23 cellular contexts compared by ENCODE assay signal in the genomic region with DNA sequence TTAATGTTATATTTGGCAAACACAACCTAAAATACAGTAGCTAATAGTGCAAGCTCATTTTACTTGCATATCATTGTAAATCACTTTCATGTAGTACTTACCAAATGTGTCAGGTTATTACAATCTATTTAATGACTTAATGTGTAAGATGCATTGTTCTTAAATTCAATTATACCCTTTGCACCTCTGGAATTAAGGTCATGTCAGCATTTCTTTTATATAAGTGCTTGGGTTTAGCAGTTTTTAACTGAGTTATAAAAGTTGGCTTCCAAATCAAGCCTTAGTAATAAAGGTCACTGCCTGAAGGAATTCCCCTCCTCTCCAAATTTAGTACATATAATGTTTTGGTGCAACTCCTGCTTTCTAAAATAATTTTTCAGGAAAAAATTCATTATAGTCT. TPM values are rescaled to one million over a fixed set of nuclear protein-coding genes. Genes with fewer than 3 reads are reported as not detected.
DNase-seq lines count a peak whose midpoint lies in the region; ATAC-seq, FAIRE-seq and TF ChIP-seq lines count a peak whose summit lies in the region.
"Had no signal": no experiment of that assay in that cellular context is flagged by ENCODE, and none has a peak within 500 bp of the region (broad histone marks: within the 10 kb centered on the region; RNA-seq: fewer than 3 reads in every experiment).

No MANE protein-coding gene starts in this region.

- no TSS peak for BruUV-seq in IMR-90 (replicated peaks; lab: Mats Ljungman, UMichigan)
- no TSS peak for BruUV-seq in K562 (replicated peaks; lab: Mats Ljungman, UMichigan)

- H3K4me1 ChIP-seq in A549 (no peaks in the 10 kb centered on the region), IMR-90 (ENCODE audit: control insufficient read depth, insufficient read depth, low read length) (no peaks in the 10 kb centered on the region), K562 (replicated peaks in 1 of 2; ENCODE audit: control insufficient read depth in 2 of 2, insufficient read depth in 2 of 2, low read length in 2 of 2) (no peaks in the 10 kb centered on the region)
- H3K4me1 ChIP-seq: BLaER1 treated with 17β-estradiol and CSF1 and Interleukin-3, amounts not matched to agents 10 nM and 100 nM; Caco-2 had no signal

- DNase-seq in A549 (ENCODE audit: low read depth in 1 of 2, low spot score in 1 of 2) (no peak), IMR-90 (no peak), K562 (ENCODE audit: extremely low read depth in 1 of 4, low spot score in 3 of 4) (no peak), HFFc6 (no peak), MV-4-11 (lab: John Stamatoyannopoulos, UW) (no peak)
- DNase-seq: 8988T; AML-193; Caco-2; Calu3; CD4-positive, alpha-beta T cell; CD8-positive, alpha-beta T cell; DMS79 treated with DMSO at 0.1 percent for 48 hours; GF-D8 had no signal

- no peak overlapping the region for H3K14ac ChIP-seq in IMR-90 (replicated peaks; ENCODE audit: low read depth, low read length)

- no peak overlapping the region for H3K4me3 ChIP-seq in A549
- no peak overlapping the region for H3K4me3 ChIP-seq in IMR-90 (ENCODE audit: insufficient read depth, low read depth, low read length)
- H3K4me3 ChIP-seq in K562: no peak overlapping the region
- H3K4me3 ChIP-seq: BLaER1 treated with 17β-estradiol and CSF1 and Interleukin-3, amounts not matched to agents 10 nM and 100 nM had no signal

- no peak for ATAC-seq in A549
- ATAC-seq in IMR-90 (ENCODE audit: low read depth): no peak
- no peak for ATAC-seq in K562
- ATAC-seq in HG02678 (IDR thresholded peaks at IDR 0.05; ENCODE audit: unreplicated experiment): no peak
- ATAC-seq: CD8-positive, alpha-beta T cell had no signal

- TF ChIP-seq CTCF in A549 (IDR thresholded peaks at IDR 0.05) (no peak), IMR-90 (conservative IDR thresholded peaks at IDR 0.05; ENCODE audit: low read depth, low read length) (no peak), K562 (IDR thresholded peaks at IDR 0.05 in 2 of 3, conservative IDR thresholded peaks at IDR 0.05 in 1 of 3; ENCODE audit: insufficient read depth in 2 of 3, low read depth in 1 of 3, low read length in 3 of 3) (no peak), HFFc6 (IDR thresholded peaks at IDR 0.05) (no peak)

- dilution Hi-C loops in IMR-90 (cut with HindIII; ENCODE audit: low sequenced_read_pairs, unreplicated experiment): no loop called here

- in situ Hi-C loops in IMR-90 (cut with MboI; ENCODE audit: low sequenced_read_pairs) (no loop called here), K562 (cut with MboI) (no loop called here)

- CTCF ChIA-PET in A549 (lab: Yijun Ruan, JAX) (interaction anchor here (1.3 to 2.5 kb wide), 2 partner anchors 13 to 18 kb away, joined by 6 to 11 read pairs; no protein-coding TSS in a partner anchor), IMR-90 (lab: Yijun Ruan, JAX) (interaction anchor here (0.6 to 0.9 kb wide), 2 partner anchors 14 to 85 kb away, joined by 4 to 5 read pairs; no protein-coding TSS in a partner anchor), K562 (lab: Yijun Ruan, JAX; ENCODE audit: low intra/inter-chr PET ratio) (no interaction called here)

- no peak overlapping the region for H4K8ac ChIP-seq in IMR-90 (ENCODE audit: low read depth in 2 of 2, low read length in 2 of 2)

- H3K27me3 Mint-ChIP-seq in HFFc6 (ENCODE audit: insufficient read depth): peaks cover 6% of the 10 kb centered on the region; the same call in 1 of the 2 replicates

- H3K9me3 Mint-ChIP-seq in HFFc6: no peaks in the 10 kb centered on the region
- H3K9me3 Mint-ChIP-seq: CD4-positive, alpha-beta T cell; CD8-positive, alpha-beta T cell had no signal

- H3K36me3 Mint-ChIP-seq in HFFc6 (ENCODE audit: low read depth): no peaks in the 10 kb centered on the region
- H3K36me3 Mint-ChIP-seq: CD8-positive, alpha-beta T cell had no signal

- H4K91ac ChIP-seq in IMR-90 (ENCODE audit: insufficient read depth, low read depth, low read length): no peak overlapping the region

- no peak overlapping the region for H2AK5ac ChIP-seq in IMR-90 (ENCODE audit: low read depth, low read length)

- H3K9me3 ChIP-seq in A549 (no peaks in the 10 kb centered on the region), IMR-90 (ENCODE audit: control insufficient read depth, insufficient read depth, low read length) (no peaks in the 10 kb centered on the region), K562 (replicated peaks; ENCODE audit: control insufficient read depth, insufficient read depth, low read depth, low read length) (no peaks in the 10 kb centered on the region)
- H3K9me3 ChIP-seq: BLaER1 treated with 17β-estradiol and CSF1 and Interleukin-3, amounts not matched to agents 10 nM and 100 nM; Caco-2 had no signal

- H3K27ac Mint-ChIP-seq in HFFc6: no peak overlapping the region
- H3K27ac Mint-ChIP-seq: B cell; CD4-positive, alpha-beta T cell; CD8-positive, alpha-beta T cell had no signal

- no peak overlapping the region for H4K5ac ChIP-seq in IMR-90 (ENCODE audit: low read depth, low read length)

- no peak for TF ChIP-seq POLR2A in A549 (IDR thresholded peaks at IDR 0.05; ENCODE audit: low read length)
- TF ChIP-seq POLR2A in IMR-90 (IDR thresholded peaks at IDR 0.05; ENCODE audit: low read depth, low read length): no peak
- no peak for TF ChIP-seq POLR2A in K562 (conservative IDR thresholded peaks at IDR 0.05)

- FAIRE-seq in A549 (lab: Jason Lieb, UNC) (no peak), K562 (lab: Jason Lieb, UNC) (no peak)
- FAIRE-seq: A204.1, D721Med, G401.6, GM12892, GM18507 had no signal

- no peak overlapping the region for H2BK20ac ChIP-seq in IMR-90 (ENCODE audit: low read depth, low read length)

- no peak overlapping the region for H2BK15ac ChIP-seq in IMR-90 (ENCODE audit: low read depth, low read length)

- TF ChIP-seq EP300 in A549 (IDR thresholded peaks at IDR 0.05) (no peak), K562 (IDR thresholded peaks at IDR 0.05; ENCODE audit: low read length) (no peak)

- H2BK120ac ChIP-seq in IMR-90 (ENCODE audit: low read depth, low read length): no peak overlapping the region

- H3K4me3 Mint-ChIP-seq in HFFc6: no peak overlapping the region
- H3K4me3 Mint-ChIP-seq: B cell; CD4-positive, alpha-beta T cell; CD8-positive, alpha-beta T cell had no signal

- H3K18ac ChIP-seq in IMR-90 (ENCODE audit: low read depth, low read length): no peak overlapping the region

- TF ChIP-seq RAD21 in A549 (conservative IDR thresholded peaks at IDR 0.05 in 1 of 2, IDR thresholded peaks at IDR 0.05 in 1 of 2) (no peak), IMR-90 (IDR thresholded peaks at IDR 0.05; ENCODE audit: low read length) (no peak), K562 (CRISPR knock-in tag; conservative IDR thresholded peaks at IDR 0.05 in 1 of 2, IDR thresholded peaks at IDR 0.05 in 1 of 2) (no peak)

- H3K79me1 ChIP-seq in IMR-90 (ENCODE audit: low read depth in 1 of 2, low read length in 2 of 2): no peaks in the 10 kb centered on the region

- H3K9me1 ChIP-seq in IMR-90 (ENCODE audit: insufficient read depth, low read length): no peaks in the 10 kb centered on the region
- no peaks in the 10 kb centered on the region for H3K9me1 ChIP-seq in K562 (ENCODE audit: control insufficient read depth, insufficient read depth, low read length)

- no peak overlapping the region for H3K23ac ChIP-seq in IMR-90 (ENCODE audit: low read depth, low read length)

- H4K20me1 ChIP-seq in IMR-90 (ENCODE audit: insufficient read depth, low read length) (no peaks in the 10 kb centered on the region), K562 (replicated peaks; ENCODE audit: control insufficient read depth, insufficient read depth, low read length) (no peaks in the 10 kb centered on the region)
- H4K20me1 ChIP-seq: BLaER1 treated with 17β-estradiol and CSF1 and Interleukin-3, amounts not matched to agents 10 nM and 100 nM had no signal

- H2AFZ ChIP-seq in IMR-90 (replicated peaks; ENCODE audit: low read length, poor library complexity) (no peak overlapping the region), K562 (ENCODE audit: low read depth, low read length) (no peak overlapping the region)

- no peaks in the 10 kb centered on the region for H3K79me2 ChIP-seq in K562 (ENCODE audit: control insufficient read depth, insufficient read depth, low read length)

- H2BK5ac ChIP-seq in IMR-90 (ENCODE audit: low read depth, low read length, poor library complexity, severe bottlenecking): no peak overlapping the region

- H3K27me3 ChIP-seq in IMR-90 (ENCODE audit: control insufficient read depth, insufficient read depth, low read length): no peaks in the 10 kb centered on the region
- no peaks in the 10 kb centered on the region for H3K27me3 ChIP-seq in K562 (ENCODE audit: control insufficient read depth in 2 of 2, insufficient read depth in 2 of 2, low read length in 2 of 2)
- H3K27me3 ChIP-seq: BLaER1 treated with 17β-estradiol and CSF1 and Interleukin-3, amounts not matched to agents 10 nM and 100 nM had no signal

- H3K4me2 ChIP-seq in A549 (no peak overlapping the region), IMR-90 (ENCODE audit: low read depth, low read length) (no peak overlapping the region), K562 (ENCODE audit: insufficient read depth, low read length) (no peak overlapping the region)
- H3K4me2 ChIP-seq: BLaER1 treated with 17β-estradiol and CSF1 and Interleukin-3, amounts not matched to agents 10 nM and 100 nM had no signal

- no peak overlapping the region for H3K27ac ChIP-seq in A549
- no peak overlapping the region for H3K27ac ChIP-seq in IMR-90 (ENCODE audit: insufficient read depth, low read length)
- H3K27ac ChIP-seq in K562 (ENCODE audit: extremely low read depth, low read depth, low read length): no peak overlapping the region
- H3K27ac ChIP-seq: BLaER1 treated with 17β-estradiol and CSF1 and Interleukin-3, amounts not matched to agents 10 nM and 100 nM; C4-2B had no signal

- intact Hi-C loops in IMR-90 (cut with micrococcal nuclease) (no loop called here), K562 (cut with micrococcal nuclease) (no loop called here)

- POLR2A ChIA-PET in A549 (lab: Yijun Ruan, JAX) (no interaction called here), IMR-90 (lab: Charles Lee; ENCODE audit: unreplicated experiment) (interaction anchor here (1.0 kb wide), 1 partner anchor 13 kb away, joined by 4 read pairs; no protein-coding TSS in a partner anchor), K562 (lab: Yijun Ruan, JAX) (no interaction called here)

- H3K9ac ChIP-seq in IMR-90 (ENCODE audit: low read depth, low read length): no peak overlapping the region
- H3K9ac ChIP-seq in K562 (ENCODE audit: insufficient read depth in 1 of 2, low read depth in 2 of 2, low read length in 2 of 2): no peak overlapping the region
- H3K9ac ChIP-seq: BLaER1 treated with 17β-estradiol and CSF1 and Interleukin-3, amounts not matched to agents 10 nM and 100 nM had no signal

- no peaks in the 10 kb centered on the region for H3K4me1 Mint-ChIP-seq in HFFc6 (ENCODE audit: low read depth)
- H3K4me1 Mint-ChIP-seq: B cell had no signal

- H3K4ac ChIP-seq in IMR-90 (ENCODE audit: low read depth, low read length): no peak overlapping the region

- H3K36me3 ChIP-seq in IMR-90 (ENCODE audit: control insufficient read depth, insufficient read depth, low read length) (no peaks in the 10 kb centered on the region), K562 (ENCODE audit: control insufficient read depth, insufficient read depth, low read length) (no peaks in the 10 kb centered on the region)
- H3K36me3 ChIP-seq: BLaER1 treated with 17β-estradiol and CSF1 and Interleukin-3, amounts not matched to agents 10 nM and 100 nM had no signal

- H2AK9ac ChIP-seq in IMR-90 (replicated peaks; ENCODE audit: low read depth, low read length, poor library complexity): no peak overlapping the region

- no peak overlapping the region for H3K56ac ChIP-seq in IMR-90 (ENCODE audit: extremely low read depth, insufficient read depth, low read length)

RNA-seq across cellular contexts. Expression of a gene that starts 44.4 kb away (rescaled TPM):
- polyA plus RNA-seq in A549 (2011; rRNA removed): 46.2 and 49.0 TPM in 2 replicates
- polyA plus RNA-seq in A549 (2012; cell fraction: cytosol; rRNA removed): 4.2 and 5.0 TPM in 2 replicates
- polyA plus RNA-seq in A549 (2012; cell fraction: nucleus; rRNA removed): 2.0 and 3.3 TPM in 2 replicates
- 23.8 to 25.1 TPM (median 24.9 TPM) in 3 replicates for polyA plus RNA-seq in A549 (2017; fragmentation: RNase III; extraction: RNeasy Plus Mini Kit Qiagen cat#74134 plus additional on column Dnase treatment)
- 21.1 and 33.6 TPM in 2 replicates for polyA minus RNA-seq in A549 (2011; rRNA and poly(A)+ RNA removed)
- 26.5 and 38.9 TPM in 2 replicates for total RNA-seq in IMR-90 (2012; rRNA removed)
- polyA plus RNA-seq in IMR-90 (2012; rRNA removed): 5.5 and 9.4 TPM in 2 replicates
- 0.99 and 1.5 TPM in 2 replicates for polyA plus RNA-seq in IMR-90 (2012; cell fraction: cytosol; rRNA removed)
- polyA plus RNA-seq in IMR-90 (2012; cell fraction: nucleus; rRNA removed; ENCODE audit: low replicate concordance): 0.51 and 5.5 TPM in 2 replicates
- 24.6 and 62.7 TPM in 2 replicates for total RNA-seq in K562 (2011; cell fraction: chromatin; rRNA removed; ENCODE audit: low replicate concordance)
- total RNA-seq in K562 (2011; cell fraction: nucleolus; rRNA removed): 10.2 and 12.2 TPM in 2 replicates
- total RNA-seq in K562 (2011; cell fraction: nucleoplasm; rRNA removed): 20.5 and 33.6 TPM in 2 replicates
- total RNA-seq in K562 (2014; rRNA removed): 19.8 and 25.6 TPM in 2 replicates
- total RNA-seq in K562 (2014; rRNA removed; fragmentation: Illumina TruSeq; extraction: Trizol): 48.4 and 52.8 TPM in 2 replicates
- total RNA-seq in K562 (2015; rRNA removed; fragmentation: Illumina TruSeq; extraction: Trizol): 35.6 and 40.3 TPM in 2 replicates
- 45.5 and 52.1 TPM in 2 replicates for total RNA-seq in K562 (2021)
- polyA plus RNA-seq in K562 (2011; rRNA removed): 48.1 and 50.8 TPM in 2 replicates
- 7.2 and 16.9 TPM in 2 replicates for polyA plus RNA-seq in K562 (2011; cell fraction: cytosol; rRNA removed)
- 13.6 and 18.5 TPM in 2 replicates for polyA plus RNA-seq in K562 (2011; cell fraction: nucleus; rRNA removed)
- polyA plus RNA-seq in K562 (2012): 15.7 and 17.7 TPM in 2 replicates
- polyA plus RNA-seq in K562 (2014; fragmentation: Illumina TruSeq; extraction: Trizol): 33.8 and 40.9 TPM in 2 replicates
- 1 to 10 TPM; 3.4 to 5.2 TPM for polyA plus RNA-seq in K562 (2014; fragmentation: Nextera tagmentation; extraction: Ambion mirVana)
- 20.5 and 24.6 TPM in 2 replicates for polyA plus RNA-seq in K562 (2014; rRNA removed)
- 130 and 160 TPM in 2 replicates for polyA minus RNA-seq in K562 (2011; rRNA and poly(A)+ RNA removed)
- polyA minus RNA-seq in K562 (2011; cell fraction: cytosol; rRNA and poly(A)+ RNA removed): 30.0 and 37.1 TPM in 2 replicates
- 15.2 and 27.8 TPM in 2 replicates for polyA minus RNA-seq in K562 (2011; cell fraction: nucleus; rRNA and poly(A)+ RNA removed)
- 10 to 100 TPM; 25.5 to 35.2 (median 30.4) TPM for total RNA-seq in HFFc6 (2021; fragmentation: NEBNext Ultra II Directional; extraction: Animal tissue kit (Norgen Biotek cat#: 25700))

RNA-seq across cellular contexts. Expression of a gene that starts 52.6 kb away (rescaled TPM):
- polyA plus RNA-seq in A549 (2011; rRNA removed) (not detected in 2 replicates), A549 (2017; fragmentation: RNase III; extraction: RNeasy Plus Mini Kit Qiagen cat#74134 plus additional on column Dnase treatment) (not detected in 3 replicates), IMR-90 (2012; rRNA removed) (not detected in 2 replicates), K562 (2011; rRNA removed) (not detected in 2 replicates), K562 (2014; fragmentation: Illumina TruSeq; extraction: Trizol) (not detected in 2 replicates), K562 (2014; fragmentation: Nextera tagmentation; extraction: Ambion mirVana) (not detected), K562 (2014; rRNA removed) (not detected in 2 replicates)
- not detected in 2 replicates for polyA plus RNA-seq in A549 (2012; cell fraction: cytosol; rRNA removed)
- not detected in 2 replicates for polyA plus RNA-seq in A549 (2012; cell fraction: nucleus; rRNA removed)
- polyA minus RNA-seq in A549 (2011; rRNA and poly(A)+ RNA removed): 0.29 TPM in 1 of 2 replicates, not detected in the other
- total RNA-seq in IMR-90 (2012; rRNA removed) (not detected in 2 replicates), K562 (2014; rRNA removed) (not detected in 2 replicates), K562 (2014; rRNA removed; fragmentation: Illumina TruSeq; extraction: Trizol) (not detected in 2 replicates), K562 (2015; rRNA removed; fragmentation: Illumina TruSeq; extraction: Trizol) (not detected in 2 replicates), K562 (2021) (not detected in 2 replicates)
- polyA plus RNA-seq in IMR-90 (2012; cell fraction: cytosol; rRNA removed): not detected in 2 replicates
- 0.17 TPM in 1 of 2 replicates, not detected in the other for polyA plus RNA-seq in IMR-90 (2012; cell fraction: nucleus; rRNA removed; ENCODE audit: low replicate concordance)
- total RNA-seq in K562 (2011; cell fraction: chromatin; rRNA removed; ENCODE audit: low replicate concordance): not detected in 2 replicates
- total RNA-seq in K562 (2011; cell fraction: nucleolus; rRNA removed): not detected in 2 replicates
- not detected in 2 replicates for total RNA-seq in K562 (2011; cell fraction: nucleoplasm; rRNA removed)
- polyA plus RNA-seq in K562 (2011; cell fraction: cytosol; rRNA removed): not detected in 2 replicates
- polyA plus RNA-seq in K562 (2011; cell fraction: nucleus; rRNA removed): not detected in 2 replicates
- not detected in 2 replicates for polyA plus RNA-seq in K562 (2012)
- not detected in 2 replicates for polyA minus RNA-seq in K562 (2011; rRNA and poly(A)+ RNA removed)
- not detected in 2 replicates for polyA minus RNA-seq in K562 (2011; cell fraction: cytosol; rRNA and poly(A)+ RNA removed)
- not detected in 2 replicates for polyA minus RNA-seq in K562 (2011; cell fraction: nucleus; rRNA and poly(A)+ RNA removed)
- not detected for total RNA-seq in HFFc6 (2021; fragmentation: NEBNext Ultra II Directional; extraction: Animal tissue kit (Norgen Biotek cat#: 25700))
- total RNA-seq: B cell; Caco-2; Calu3; CD4-positive, alpha-beta T cell; CD8-positive, alpha-beta T cell had no signal
- polyA plus RNA-seq: BJ had no signal
